ENCODE assay signal across 9 cellular contexts in genomic region chr5:138953370-138954256, GRCh38.
DNase-seq lines count a peak whose midpoint lies in the region; ATAC-seq, FAIRE-seq and TF ChIP-seq lines count a peak whose summit lies in the region.
"Had no signal": no experiment of that assay in that cellular context is flagged by ENCODE, and none has a peak within 500 bp of the region (broad histone marks: within the 10 kb centered on the region; RNA-seq: fewer than 3 reads in every experiment).

No MANE protein-coding gene starts in this region.

- dilution Hi-C loops in endothelial cell of umbilical vein (cut with MboI; ENCODE audit: extremely low pct_ligation_motif_present, low sequenced_read_pairs), result no loop called here

- H3K4me3 ChIP-seq in endothelial cell of umbilical vein (replicated peaks in 1 of 3; ENCODE audit: insufficient read depth in 1 of 3, low read depth in 1 of 3, low read length in 3 of 3), result no peak overlapping the region
- no peak overlapping the region for H3K4me3 ChIP-seq in transverse colon

- no peak overlapping the region for H3K4me2 ChIP-seq in endothelial cell of umbilical vein (ENCODE audit: insufficient read depth, low read length)

- no peaks in the 10 kb centered on the region for H4K20me1 ChIP-seq in endothelial cell of umbilical vein (replicated peaks; ENCODE audit: control insufficient read depth, extremely low read depth, insufficient read depth, low read length)

- no peaks in the 10 kb centered on the region for H3K9me3 Mint-ChIP-seq in mesothelial cell of epicardium

- POLR2A ChIA-PET in endothelial cell of umbilical vein (lab: Charles Lee), result no interaction called here

- no peaks in the 10 kb centered on the region for H3K9me3 ChIP-seq in endothelial cell of umbilical vein (replicated peaks; ENCODE audit: control insufficient read depth, insufficient read depth, low read length)
- no peaks in the 10 kb centered on the region for H3K9me3 ChIP-seq in transverse colon
- H3K9me3 ChIP-seq: Caco-2 had no signal

- H3K36me3 ChIP-seq in endothelial cell of umbilical vein (ENCODE audit: control insufficient read depth in 2 of 2, extremely low read depth in 1 of 2, insufficient read depth in 2 of 2, low read length in 2 of 2) (no peaks in the 10 kb centered on the region), transverse colon (no peaks in the 10 kb centered on the region)

- WGBS in transverse colon (ENCODE audit: low coverage in 1 of 2), 2 donors, result 47% methylated on average over 11 of the region's 14 CpGs; no CpG with 5 or more reads in 1 of the 2 donors

- H3K4me1 ChIP-seq in endothelial cell of umbilical vein (ENCODE audit: control insufficient read depth, extremely low read depth, insufficient read depth, low read length) (peaks cover 6% of the 10 kb centered on the region), transverse colon (peaks cover 16 to 38% (median 23%) of the 10 kb centered on the region in 4 donors)
- H3K4me1 ChIP-seq: Caco-2 had no signal

- H3K27me3 ChIP-seq in endothelial cell of umbilical vein (ENCODE audit: control insufficient read depth in 2 of 2, insufficient read depth in 2 of 2, low read length in 2 of 2) (no peaks in the 10 kb centered on the region), transverse colon (no peaks in the 10 kb centered on the region)

- in situ Hi-C loops in transverse colon (cut with MboI; ENCODE audit: low pct_ligation_motif_present in 1 of 4, low pct_unique_long_range_greater_than_20kb in 1 of 4, low sequenced_read_pairs in 3 of 4), result no loop called here

- peaks cover 6% of the 10 kb centered on the region for H3K36me3 Mint-ChIP-seq in mesothelial cell of epicardium

- CTCF ChIA-PET in endothelial cell of umbilical vein (lab: Charles Lee), result interaction anchor here (0.8 to 1.9 kb wide), 14 partner anchors 9 to 309 kb away, joined by 3 to 9 read pairs (median 4); no protein-coding TSS in a partner anchor

- intact Hi-C loops in endothelial cell of umbilical vein (cut with micrococcal nuclease), result no loop called here
- intact Hi-C loops in transverse colon (cut with DNase I; ENCODE audit: low total_unique reads), result no loop called here

- H3K4me1 Mint-ChIP-seq in mesothelial cell of epicardium, result peaks cover 50% of the 10 kb centered on the region

- H3K27me3 Mint-ChIP-seq in mesothelial cell of epicardium (ENCODE audit: low read depth), result no peaks in the 10 kb centered on the region

- no peak overlapping the region for H3K27ac ChIP-seq in endothelial cell of umbilical vein (ENCODE audit: insufficient read depth, low read depth, low read length)
- H3K27ac ChIP-seq in transverse colon, result peak overlapping the region; percentile 45 to 69 (median 54)

- no peak overlapping the region for H3K4me3 Mint-ChIP-seq in mesothelial cell of epicardium

- TF ChIP-seq CTCF in endothelial cell of umbilical vein (IDR thresholded peaks at IDR 0.05; ENCODE audit: extremely low read depth in 1 of 2, insufficient read depth in 1 of 2, low read depth in 1 of 2, low read length in 2 of 2) (no peak), mesothelial cell of epicardium (IDR thresholded peaks at IDR 0.05; ENCODE audit: unreplicated experiment) (no peak), transverse colon (IDR thresholded peaks at IDR 0.05) (no peak)

- H3K79me2 ChIP-seq in endothelial cell of umbilical vein (ENCODE audit: control insufficient read depth, insufficient read depth, low read length), result no peaks in the 10 kb centered on the region

- ATAC-seq in HG03571 (IDR thresholded peaks at IDR 0.05; ENCODE audit: unreplicated experiment), result peak; percentile 71
- ATAC-seq in GM18517 (IDR thresholded peaks at IDR 0.05; ENCODE audit: unreplicated experiment), result no peak

- peak overlapping the region; percentile 66 for H3K27ac Mint-ChIP-seq in mesothelial cell of epicardium

- peak; percentile 10 for DNase-seq in activated CD4-positive, alpha-beta T cell treated with anti-CD3 and anti-CD28 coated beads for 48 hours
- DNase-seq in activated CD4-positive, alpha-beta T cell treated with anti-CD3 and anti-CD28 coated beads for 1 hour, result no peak
- peak; percentile 69 for DNase-seq in RPMI7951 (ENCODE audit: low read depth)
- peak; percentile 66 for DNase-seq in endothelial cell of umbilical vein (ENCODE audit: low read depth, low spot score)
- no peak for DNase-seq in mesothelial cell of epicardium (ENCODE audit: low spot score in 2 of 2, unreplicated experiment in 2 of 2)
- peak; percentile 80 for DNase-seq in transverse colon

- TF ChIP-seq EP300 in transverse colon (IDR thresholded peaks at IDR 0.05; ENCODE audit: low read depth), result no peak

- H3K9me1 ChIP-seq in endothelial cell of umbilical vein (replicated peaks; ENCODE audit: control insufficient read depth, extremely low read depth, insufficient read depth, low read length), result no peaks in the 10 kb centered on the region

- TF ChIP-seq POLR2A in endothelial cell of umbilical vein (IDR thresholded peaks at IDR 0.05; ENCODE audit: low read depth, low read length) (no peak), transverse colon (IDR thresholded peaks at IDR 0.05) (no peak)

- BruUV-seq in endothelial cell of umbilical vein (replicated peaks; lab: Mats Ljungman, UMichigan), result no TSS peak

- H2AFZ ChIP-seq in endothelial cell of umbilical vein (ENCODE audit: low read depth, low read length), result peak overlapping the region; percentile 12

- H3K9ac ChIP-seq in endothelial cell of umbilical vein (replicated peaks; ENCODE audit: extremely low read depth, insufficient read depth, low read length), result no peak overlapping the region

- FAIRE-seq in endothelial cell of umbilical vein (lab: Jason Lieb, UNC), result peak; percentile 49

TF ChIP-seq in endothelial cell of umbilical vein, 7 proteins besides CTCF, POLR2A, EP300 and RAD21:
- TF ChIP-seq MYC (IDR thresholded peaks at IDR 0.05; ENCODE audit: low read depth, low read length) (no peak), FOS (IDR thresholded peaks at IDR 0.05; ENCODE audit: borderline replicate concordance, insufficient read depth, low read length) (no peak), GATA2 (IDR thresholded peaks at IDR 0.05; ENCODE audit: insufficient read depth, insufficient read length, low read depth, low read length) (no peak), POLR2AphosphoS5 (IDR thresholded peaks at IDR 0.05; ENCODE audit: insufficient read depth, low read depth, low read length) (no peak), MAX (IDR thresholded peaks at IDR 0.05; ENCODE audit: insufficient read depth, insufficient read length) (peak; percentile 48)

Comparison
In these comparisons a context has a peak if more than half of its experiments do, and no peak if none do; other contexts are left out.
1. DNase-seq: peak in activated CD4-positive, alpha-beta T cell treated with anti-CD3 and anti-CD28 coated beads for 48 hours (single experiment), RPMI7951 (single experiment), endothelial cell of umbilical vein (single experiment) and transverse colon (single experiment); none in activated CD4-positive, alpha-beta T cell treated with anti-CD3 and anti-CD28 coated beads for 1 hour (single experiment) and mesothelial cell of epicardium (0 of 2).